8 cellular contexts compared by ENCODE assay signal in the genomic region with DNA sequence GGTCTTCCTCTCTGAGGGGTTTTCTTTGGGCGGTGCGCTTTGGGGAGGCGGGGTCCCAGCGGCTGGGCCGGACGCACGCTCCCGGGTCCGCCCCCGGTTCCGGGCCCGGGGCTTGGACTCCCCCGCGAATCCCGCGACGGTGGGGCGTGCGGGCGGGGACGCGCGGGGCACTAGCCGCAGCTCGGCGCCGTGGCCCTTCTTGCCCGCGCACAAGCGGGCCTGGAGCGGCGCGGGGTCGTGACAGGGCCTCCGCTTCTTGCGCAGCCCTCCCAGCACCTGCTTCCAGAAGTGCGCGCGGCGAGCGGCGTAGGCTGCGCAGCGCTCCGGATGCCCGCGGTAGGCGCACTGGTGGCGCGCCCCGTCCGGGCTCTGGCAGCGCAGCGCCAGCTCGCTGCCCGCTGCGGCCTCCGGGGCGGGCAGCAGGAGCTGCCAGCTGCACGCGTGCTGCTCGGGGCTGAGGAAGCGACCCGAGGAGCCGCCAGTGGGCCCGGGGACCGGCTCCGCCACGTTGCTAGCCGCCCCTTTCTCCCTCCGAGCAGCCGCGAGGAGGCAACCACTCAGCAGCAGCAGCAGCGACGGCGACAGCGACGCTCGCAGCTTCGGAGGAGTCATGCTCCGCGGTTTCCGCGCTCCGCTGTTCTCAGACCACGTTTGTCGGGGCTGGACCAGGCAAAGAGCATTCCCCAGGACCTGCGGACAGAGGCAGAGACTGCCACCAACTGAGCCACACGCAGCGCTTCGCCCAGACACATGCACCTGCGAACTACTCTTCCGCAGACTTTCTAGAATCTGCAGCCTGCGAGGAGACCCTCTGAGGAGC. TPM values are rescaled to one million over a fixed set of nuclear protein-coding genes. Genes with fewer than 3 reads are reported as not detected.
DNase-seq lines count a peak whose midpoint lies in the region; ATAC-seq and TF ChIP-seq lines count a peak whose summit lies in the region.

No MANE protein-coding gene starts in this region.

- H3K27ac ChIP-seq in adrenal gland (peak overlapping the region in 4 of 5 donors; percentile 1 to 79 (median 24)), right cardiac atrium (ENCODE audit: low read length) (peak overlapping the region; percentile 8)

- H3K36me3 ChIP-seq in adrenal gland (replicated peaks in 1 of 2) = no peaks in the 10 kb centered on the region

- intact Hi-C loops in adrenal gland (cut with DNase I) = loop anchor here in 1 of 2 donors (5.0 kb wide), 1 partner anchor 151 kb away; no protein-coding TSS in a partner anchor
- intact Hi-C loops in right cardiac atrium (cut with DNase I) = loop anchor here in 1 of 4 donors (10.0 kb wide), 1 partner anchor 144 kb away; no protein-coding TSS in a partner anchor

- H3K4me1 ChIP-seq in adrenal gland (replicated peaks in 1 of 2) (peaks cover 0 to 11% of the 10 kb centered on the region in 2 donors), right cardiac atrium (ENCODE audit: control insufficient read depth, insufficient read depth, low read length) (no peaks in the 10 kb centered on the region)

- TF ChIP-seq CTCF in GM12875 (IDR thresholded peaks at IDR 0.05; ENCODE audit: borderline replicate concordance, insufficient read depth, low read depth, low read length) = peak; percentile 41
- TF ChIP-seq CTCF in adrenal gland (IDR thresholded peaks at IDR 0.05) = peak in 4 of 6 experiments; percentile 26 to 32 (median 28)

- peak overlapping the region; percentile 70 for H3K4me3 ChIP-seq in GM12875 (ENCODE audit: low read depth, low read length)
- H3K4me3 ChIP-seq in adrenal gland = peak overlapping the region; percentile 10 to 69 (median 63)
- peak overlapping the region; percentile 78 for H3K4me3 ChIP-seq in right cardiac atrium (ENCODE audit: low read length)

- ATAC-seq in HG02588 (IDR thresholded peaks at IDR 0.05; ENCODE audit: unreplicated experiment) (peak; percentile 88), right cardiac atrium (peak; percentile 96 to 97)

- H3K27me3 ChIP-seq in adrenal gland (no peaks in the 10 kb centered on the region), right cardiac atrium (ENCODE audit: control insufficient read depth, insufficient read depth) (no peaks in the 10 kb centered on the region)

- WGBS in adrenal gland, 4 donors = 0 to 1% (median 0%) methylated on average over 19 to 94 of the region's 94 CpGs; no CpG with 5 or more reads in 1 of the 4 donors
- under 1% methylated on average over 94 of the region's 94 CpGs for WGBS in right cardiac atrium

- H3K9me3 ChIP-seq in adrenal gland (replicated peaks in 1 of 3) (no peaks in the 10 kb centered on the region), right cardiac atrium (ENCODE audit: control insufficient read depth, low read length) (no peaks in the 10 kb centered on the region)

- TF ChIP-seq POLR2A in adrenal gland (IDR thresholded peaks at IDR 0.05) = peak in 1 of 2 donors; percentile 59

- DNase-seq in NAMALWA (ENCODE audit: low spot score) (peak; percentile 86), SW480 (ENCODE audit: low spot score) (peak; percentile 90), adrenal gland (peak; percentile 72 to 85 (median 81)), right cardiac atrium (peak; percentile 83 to 90 (median 90)), putamen (ENCODE audit: low spot score) (peak; percentile 76), cerebellar nuclear complex (lab: John Stamatoyannopoulos, UW) (no peak)

RNA-seq across cellular contexts. Expression of a gene that starts 0.7 kb away (rescaled TPM):
- total RNA-seq in adrenal gland = 1 to 10 TPM in 4 of 8 donors, under 1 TPM in 4; 0.24 to 2.4 (median 1.1) TPM
- polyA plus RNA-seq in adrenal gland = 1 to 10 TPM; 2.3 to 4.1 (median 3.5) TPM
- under 1 TPM; 0.47 to 0.71 (median 0.61) TPM for total RNA-seq in right cardiac atrium
- polyA plus RNA-seq in right cardiac atrium = 0.45 TPM

RNA-seq across cellular contexts. Expression of a gene that starts 15.0 kb away (rescaled TPM):
- total RNA-seq in adrenal gland = 10 to 100 TPM; 11.8 to 55.5 (median 24.0) TPM
- 10 to 100 TPM in 2 of 3 donors, 1 to 10 TPM in 1; 7.8 to 20.2 (median 10.8) TPM for polyA plus RNA-seq in adrenal gland
- total RNA-seq in right cardiac atrium = 10 to 100 TPM; 13.5 to 19.4 (median 15.6) TPM
- polyA plus RNA-seq in right cardiac atrium = 6.2 TPM

Comparison
In these comparisons a context has a peak if more than half of its experiments do, and no peak if none do; other contexts are left out.
1. DNase-seq: peak in NAMALWA (single experiment), SW480 (single experiment), adrenal gland (7 of 7), right cardiac atrium (3 of 3) and putamen (single experiment); none in cerebellar nuclear complex (0 of 2).
2. Peak in every context shown above with its lines, with median percentiles within 50 percentile points of each other: H3K4me3 ChIP-seq.